In genomic region chr17:3804503-3804931, GRCh38 we compare ENCODE assay signal across 9 cellular contexts. TPM values are rescaled to one million over a fixed set of nuclear protein-coding genes. Genes with fewer than 3 reads are reported as not detected.
A peak's percentile ranks its signal among the peaks of the same experiment; 100 is the strongest.
DNase-seq lines count a peak whose midpoint lies in the region; ATAC-seq and TF ChIP-seq lines count a peak whose summit lies in the region.
"Had no signal": no experiment of that assay in that cellular context is flagged by ENCODE, and none has a peak within 500 bp of the region (broad histone marks: within the 10 kb centered on the region; RNA-seq: fewer than 3 reads in every experiment).

No MANE protein-coding gene starts in this region.

- no peaks in the 10 kb centered on the region for H3K9me2 ChIP-seq in hepatocyte (replicated peaks; ENCODE audit: insufficient read depth)

- H3K27ac ChIP-seq in hepatocyte (peak overlapping the region; percentile 72), prostate gland (no peak overlapping the region)

- no peak overlapping the region for H3K4me2 ChIP-seq in hepatocyte

- H3K4me1 ChIP-seq in hepatocyte (ENCODE audit: insufficient read depth) (no peaks in the 10 kb centered on the region), prostate gland (replicated peaks) (no peaks in the 10 kb centered on the region)

- H3K4me3 ChIP-seq in hepatocyte, result no peak overlapping the region
- H3K4me3 ChIP-seq in prostate gland, result no peak overlapping the region
- H3K4me3 ChIP-seq in foreskin fibroblast (ENCODE audit: low read depth in 1 of 2, low read length in 2 of 2), result no peak overlapping the region

- H3K9me3 ChIP-seq in hepatocyte (ENCODE audit: low read depth) (no peaks in the 10 kb centered on the region), prostate gland (no peaks in the 10 kb centered on the region)

- peak; percentile 69 for ATAC-seq in GM19467 (IDR thresholded peaks at IDR 0.05; ENCODE audit: unreplicated experiment)

- 83% methylated on average over 6 of the region's 6 CpGs for WGBS in hepatocyte (ENCODE audit: low lambda C conversion rate, missing lambda C conversion rate)
- WGBS in prostate gland, result 75% methylated on average over 6 of the region's 6 CpGs

- TF ChIP-seq POLR2A in prostate gland (IDR thresholded peaks at IDR 0.05), result no peak

- TF ChIP-seq CTCF in hepatocyte (IDR thresholded peaks at IDR 0.05; ENCODE audit: poor library complexity), result no peak
- no peak for TF ChIP-seq CTCF in prostate gland (IDR thresholded peaks at IDR 0.05)
- TF ChIP-seq CTCF in foreskin fibroblast (IDR thresholded peaks at IDR 0.05; ENCODE audit: low read depth, low read length), result no peak

- no peaks in the 10 kb centered on the region for H4K20me1 ChIP-seq in hepatocyte (ENCODE audit: insufficient read depth, poor library complexity, severe bottlenecking)

- no peaks in the 10 kb centered on the region for H3K27me3 ChIP-seq in hepatocyte
- no peaks in the 10 kb centered on the region for H3K27me3 ChIP-seq in prostate gland (replicated peaks; ENCODE audit: insufficient read depth)

- H3K36me3 ChIP-seq in hepatocyte (replicated peaks; ENCODE audit: insufficient read depth, low read depth) (no peaks in the 10 kb centered on the region), prostate gland (no peaks in the 10 kb centered on the region)

- peak; percentile 49 for DNase-seq in EL
- peak; percentile 21 for DNase-seq in M059J (ENCODE audit: low read depth)
- peak; percentile 41 for DNase-seq in hepatocyte (ENCODE audit: low spot score)
- no peak for DNase-seq in prostate gland (ENCODE audit: low spot score)
- DNase-seq in retina, result no peak
- DNase-seq in foreskin fibroblast, result no peak
- DNase-seq in inferior parietal cortex (ENCODE audit: extremely low spot score), result no peak
- DNase-seq: NCI-H446 treated with DMSO at 0.1 percent for 48 hours had no signal

- H3K79me2 ChIP-seq in hepatocyte, result no peaks in the 10 kb centered on the region

- H2AFZ ChIP-seq in hepatocyte, result no peak overlapping the region

- intact Hi-C loops in prostate gland (cut with DNase I), result no loop called here

RNA-seq across cellular contexts. Expression of gene ITGAE, which starts 3.5 kb away (rescaled TPM):
- 38.2 and 38.7 TPM in 2 replicates for total RNA-seq in M059J (2014; rRNA removed; shearing (Covaris generic))
- total RNA-seq in hepatocyte (28.1 and 46.7 TPM in 2 replicates), prostate gland (10 to 100 TPM; 16.2 to 27.6 TPM)
- polyA plus RNA-seq in hepatocyte, result 53.0 and 77.0 TPM in 2 replicates

RNA-seq across cellular contexts. Expression of gene NCBP3, which starts 41.5 kb away (rescaled TPM):
- 13.4 and 24.8 TPM in 2 replicates for total RNA-seq in M059J (2014; rRNA removed; shearing (Covaris generic))
- 20.8 and 31.8 TPM in 2 replicates for total RNA-seq in hepatocyte
- 20.6 and 28.9 TPM in 2 replicates for polyA plus RNA-seq in hepatocyte
- 100 to 1,000 TPM in 1 of 2 donors, 10 to 100 TPM in 1; 14.8 to 370 TPM for total RNA-seq in prostate gland

Comparison
In these comparisons a context has a peak if more than half of its experiments do, and no peak if none do; other contexts are left out.
1. DNase-seq: peak in EL (single experiment), M059J (single experiment) and hepatocyte (single experiment); none in prostate gland (single experiment), retina (single experiment), foreskin fibroblast (0 of 2) and inferior parietal cortex (single experiment).